Comparison of ENCODE assay signal across 11 cellular contexts in the genomic region with DNA sequence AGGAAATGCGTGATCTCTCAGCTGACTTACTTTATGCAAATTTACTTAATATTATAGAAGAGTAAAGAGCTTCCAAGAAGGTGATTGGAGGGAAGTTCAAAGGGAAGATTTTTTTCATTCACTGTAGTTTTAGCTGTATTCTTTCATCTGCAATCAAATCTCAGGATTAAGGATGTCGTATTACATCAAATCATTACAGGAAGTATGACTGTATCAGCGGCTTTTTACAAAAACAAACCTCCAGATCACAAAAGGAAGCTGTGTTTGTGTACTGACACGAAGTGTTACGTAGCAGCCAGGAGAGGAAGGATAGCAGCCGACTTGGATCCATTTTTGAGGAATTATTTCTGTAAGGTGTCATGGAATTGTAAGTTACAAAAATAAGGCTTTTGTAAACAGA. TPM values are rescaled to one million over a fixed set of nuclear protein-coding genes. Genes with fewer than 3 reads are reported as not detected.
DNase-seq lines count a peak whose midpoint lies in the region; FAIRE-seq and TF ChIP-seq lines count a peak whose summit lies in the region.
"Had no signal": no experiment of that assay in that cellular context is flagged by ENCODE, and none has a peak within 500 bp of the region (broad histone marks: within the 10 kb centered on the region; RNA-seq: fewer than 3 reads in every experiment).

No MANE protein-coding gene starts in this region.

- H3K27me3 Mint-ChIP-seq in CD14-positive monocyte (ENCODE audit: low read depth in 3 of 3) (peaks cover 0 to 2% (median 0%) of the 10 kb centered on the region in 3 donors), mesothelial cell of epicardium (ENCODE audit: low read depth) (no peaks in the 10 kb centered on the region), immature natural killer cell (ENCODE audit: low read depth in 3 of 3) (peaks cover 0 to 2% (median 0%) of the 10 kb centered on the region in 3 donors)

- no peaks in the 10 kb centered on the region for H3K4me1 ChIP-seq in BE2C
- H3K4me1 ChIP-seq: Caco-2 had no signal

- TF ChIP-seq CTCF in CD14-positive monocyte (IDR thresholded peaks at IDR 0.05): no peak
- no peak for TF ChIP-seq CTCF in bronchial epithelial cell (IDR thresholded peaks at IDR 0.05; ENCODE audit: insufficient read depth, low read length, severe bottlenecking)
- TF ChIP-seq CTCF in mesothelial cell of epicardium (IDR thresholded peaks at IDR 0.05; ENCODE audit: unreplicated experiment): no peak
- no peak for TF ChIP-seq CTCF in BE2C (IDR thresholded peaks at IDR 0.05; ENCODE audit: low read depth, low read length)

- peak overlapping the region; percentile 77 to 91 (median 86) for H3K27ac Mint-ChIP-seq in CD14-positive monocyte
- peak overlapping the region; percentile 61 for H3K27ac Mint-ChIP-seq in mesothelial cell of epicardium
- H3K27ac Mint-ChIP-seq in immature natural killer cell: no peak overlapping the region

- H3K4me3 Mint-ChIP-seq in CD14-positive monocyte (peak overlapping the region in 1 of 2 donors; percentile 53), mesothelial cell of epicardium (peak overlapping the region; percentile 17), immature natural killer cell (no peak overlapping the region)

- no peaks in the 10 kb centered on the region for H3K27me3 ChIP-seq in bronchial epithelial cell (ENCODE audit: control insufficient read depth, insufficient read depth, low read length)
- H3K27me3 ChIP-seq in BE2C: peaks cover 16% of the 10 kb centered on the region; the same call in 1 of the 2 replicates
- H3K27me3 ChIP-seq: cardiac muscle cell, heart left ventricle had no signal

- intact Hi-C loops in CD14-positive monocyte (cut with micrococcal nuclease): loop anchor here in 1 of 2 donors (5.0 kb wide), 1 partner anchor 34 kb away; no protein-coding TSS in a partner anchor

- DNase-seq in CD14-positive monocyte (ENCODE audit: low spot score) (no peak), M059J (ENCODE audit: low read depth) (peak; percentile 90), bronchial epithelial cell (ENCODE audit: low read depth) (peak; percentile 89), mesothelial cell of epicardium (ENCODE audit: low spot score in 2 of 2, unreplicated experiment in 2 of 2) (no peak), dedifferentiated amniotic fluid mesenchymal stem cell (ENCODE audit: extremely low spot score) (no peak), immature natural killer cell (no peak), BE2C (no peak), HuH-7.5 (ENCODE audit: low spot score) (no peak)
- DNase-seq: Caco-2, heart left ventricle had no signal

- no peak overlapping the region for H3K4me3 ChIP-seq in bronchial epithelial cell (ENCODE audit: low read depth, low read length)
- no peak overlapping the region for H3K4me3 ChIP-seq in BE2C (ENCODE audit: low read depth, low read length)
- H3K4me3 ChIP-seq: cardiac muscle cell, heart left ventricle had no signal

- H3K36me3 Mint-ChIP-seq in CD14-positive monocyte: peaks cover 4 to 9% of the 10 kb centered on the region in 2 donors
- no peaks in the 10 kb centered on the region for H3K36me3 Mint-ChIP-seq in mesothelial cell of epicardium
- H3K36me3 Mint-ChIP-seq in immature natural killer cell: no peaks in the 10 kb centered on the region

- H3K4me1 Mint-ChIP-seq in CD14-positive monocyte (peaks cover 55% of the 10 kb centered on the region), mesothelial cell of epicardium (peaks cover 23% of the 10 kb centered on the region), immature natural killer cell (no peaks in the 10 kb centered on the region)

- H3K9me3 ChIP-seq in BE2C: no peaks in the 10 kb centered on the region
- H3K9me3 ChIP-seq: Caco-2, heart left ventricle had no signal

- H3K9me3 Mint-ChIP-seq in CD14-positive monocyte: no peaks in the 10 kb centered on the region
- no peaks in the 10 kb centered on the region for H3K9me3 Mint-ChIP-seq in mesothelial cell of epicardium
- no peaks in the 10 kb centered on the region for H3K9me3 Mint-ChIP-seq in immature natural killer cell

- no peak for FAIRE-seq in bronchial epithelial cell (lab: Jason Lieb, UNC)

- H3K36me3 ChIP-seq in bronchial epithelial cell (ENCODE audit: control insufficient read depth, insufficient read depth, low read length) (no peaks in the 10 kb centered on the region), BE2C (no peaks in the 10 kb centered on the region)
- H3K36me3 ChIP-seq: cardiac muscle cell, heart left ventricle had no signal

RNA-seq across cellular contexts. Expression of a gene that starts 49.6 kb away (rescaled TPM):
- polyA plus RNA-seq in CD14-positive monocyte (1 to 10 TPM; 4.5 to 8.0 TPM), immature natural killer cell (not detected)
- 0.22 and 1.5 TPM in 2 replicates for total RNA-seq in M059J (2014; rRNA removed; shearing (Covaris generic))
- total RNA-seq in bronchial epithelial cell (0.38 and 2.1 TPM in 2 replicates), mesothelial cell of epicardium (0.70 to 1.9 TPM (median 1.1 TPM) in 3 replicates)
- polyA plus RNA-seq in BE2C (2012; ENCODE audit: insufficient read depth, insufficient read length, low read depth): not detected
- total RNA-seq: Caco-2, cardiac muscle cell had no signal
- polyA plus RNA-seq: cardiac muscle cell had no signal

Comparison
In these comparisons a context has a peak if more than half of its experiments do, and no peak if none do; other contexts are left out.
1. DNase-seq: peak in M059J (single experiment) and bronchial epithelial cell (single experiment); none in CD14-positive monocyte (single experiment), mesothelial cell of epicardium (0 of 2), dedifferentiated amniotic fluid mesenchymal stem cell (single experiment), immature natural killer cell (0 of 3), BE2C (single experiment) and HuH-7.5 (single experiment).
2. H3K27ac Mint-ChIP-seq: peak in CD14-positive monocyte (7 of 7) and mesothelial cell of epicardium (single experiment); none in immature natural killer cell (0 of 6).